Comparison of ENCODE assay signal across 32 cellular contexts in genomic region chr5:14630706-14631105, GRCh38.
"Had no signal": no experiment of that assay in that cellular context is flagged by ENCODE, and none has a peak within 500 bp of the region (broad histone marks: within the 10 kb centered on the region; RNA-seq: fewer than 3 reads in every experiment).

No MANE protein-coding gene starts in this region.

- H3K4me3 Mint-ChIP-seq: activated CD4-positive, alpha-beta memory T cell treated with anti-CD3 and anti-CD28 coated beads, Interleukin-2, amount 10 ng/mL, durations not matched to agents 7 days and 5 days; activated CD8-positive, alpha-beta memory T cell treated with anti-CD3 and anti-CD28 coated beads, Interleukin-2, amount 10 ng/mL, durations not matched to agents 7 days and 5 days; activated naive CD4-positive, alpha-beta T cell treated with anti-CD3 and anti-CD28 coated beads, Interleukin-2, amount 10 ng/mL, durations not matched to agents 7 days and 5 days; activated naive CD8-positive, alpha-beta T cell; IgD-negative memory B cell had no signal

- H3K36me3 Mint-ChIP-seq: activated CD8-positive, alpha-beta memory T cell treated with anti-CD3 and anti-CD28 coated beads, Interleukin-2, amount 10 ng/mL, durations not matched to agents 7 days and 5 days; activated naive CD4-positive, alpha-beta T cell treated with anti-CD3 and anti-CD28 coated beads, Interleukin-2, amount 10 ng/mL, durations not matched to agents 7 days and 5 days; activated naive CD8-positive, alpha-beta T cell; IgD-negative memory B cell had no signal

- H3K27ac Mint-ChIP-seq: activated CD4-positive, alpha-beta memory T cell treated with anti-CD3 and anti-CD28 coated beads, Interleukin-2, amount 10 ng/mL, durations not matched to agents 7 days and 5 days; activated CD8-positive, alpha-beta memory T cell treated with anti-CD3 and anti-CD28 coated beads, Interleukin-2, amount 10 ng/mL, durations not matched to agents 7 days and 5 days; activated naive CD4-positive, alpha-beta T cell treated with anti-CD3 and anti-CD28 coated beads, Interleukin-2, amount 10 ng/mL, durations not matched to agents 7 days and 5 days; activated naive CD8-positive, alpha-beta T cell; IgD-negative memory B cell had no signal

- ATAC-seq: activated CD8-positive, alpha-beta memory T cell treated with anti-CD3 and anti-CD28 coated beads, Interleukin-2, amount 10 ng/mL, durations not matched to agents 7 days and 5 days had no signal

- H3K27me3 Mint-ChIP-seq: activated naive CD4-positive, alpha-beta T cell treated with anti-CD3 and anti-CD28 coated beads, Interleukin-2, amount 10 ng/mL, durations not matched to agents 7 days and 5 days; activated naive CD8-positive, alpha-beta T cell; IgD-negative memory B cell had no signal

- H3K4me1 Mint-ChIP-seq: activated naive CD4-positive, alpha-beta T cell treated with anti-CD3 and anti-CD28 coated beads, Interleukin-2, amount 10 ng/mL, durations not matched to agents 7 days and 5 days; IgD-negative memory B cell had no signal

- DNase-seq: activated CD4-positive, alpha-beta memory T cell treated with anti-CD3 and anti-CD28 coated beads, Interleukin-2, amount 10 ng/mL, durations not matched to agents 7 days and 5 days; activated CD4-positive, alpha-beta T cell treated with anti-CD3 and anti-CD28 coated beads for 1 hour; activated CD4-positive, alpha-beta T cell treated with anti-CD3 and anti-CD28 coated beads for 48 hours; activated CD4-positive, CD25-positive, alpha-beta regulatory T cell; activated CD8-positive, alpha-beta memory T cell treated with anti-CD3 and anti-CD28 coated beads for 24 hours; activated CD8-positive, alpha-beta memory T cell treated with anti-CD3 and anti-CD28 coated beads, Interleukin-2, amount 10 ng/mL, durations not matched to agents 7 days and 5 days; activated CD8-positive, alpha-beta memory T cell treated with anti-CD3 and anti-CD28 coated beads, Interleukin-2, amount 50 U/mL, for 48 hours; activated effector memory CD4-positive, alpha-beta T cell treated with Interleukin-2 at 50 U/mL for 16 hours; activated naive CD4-positive, alpha-beta T cell treated with anti-CD3 and anti-CD28 coated beads, Interleukin-2, amount 10 ng/mL, durations not matched to agents 7 days and 5 days; activated T-cell treated with anti-CD3 and anti-CD28 coated beads, Interleukin-2, amount 50 U/mL, for 48 hours; amniotic stem cell; aorta; brain microvascular endothelial cell; central memory CD4-positive, alpha-beta T cell; Karpas-422; KBM-7; NCI-H1105; NCI-H1417 treated with DMSO at 0.1 percent for 48 hours; NCI-H187 treated with DMSO at 0.1 percent for 48 hours; NCI-H2081; NCI-H345; NCI-H526 treated with DMSO at 0.1 percent for 48 hours; NCI-H774; PC-9; Right ventricle myocardium superior; SW 1271; T-helper 1 cell; T-helper 2 cell; T-helper 9 cell; WERI-Rb-1 had no signal
